In genomic region chr7:151406886-151407583, GRCh38 we compare ENCODE assay signal across 19 cellular contexts. TPM values are rescaled to one million over a fixed set of nuclear protein-coding genes. Genes with fewer than 3 reads are reported as not detected.
"Had no signal": no experiment of that assay in that cellular context is flagged by ENCODE, and none has a peak within 500 bp of the region (broad histone marks: within the 10 kb centered on the region; RNA-seq: fewer than 3 reads in every experiment).

No MANE protein-coding gene starts in this region.

- DNase-seq: activated CD4-positive, alpha-beta memory T cell treated with anti-CD3 and anti-CD28 coated beads, Interleukin-2, amount 10 ng/mL, durations not matched to agents 7 days and 5 days; activated CD4-positive, alpha-beta T cell treated with anti-CD3 and anti-CD28 coated beads for 36 hours; activated CD8-positive, alpha-beta memory T cell treated with anti-CD3 and anti-CD28 coated beads, Interleukin-2, amount 50 U/mL, for 4 hours; activated gamma-delta T cell treated with Interleukin-2 at 50 U/mL for 16 hours; activated naive CD8-positive, alpha-beta T cell treated with anti-CD3 and anti-CD28 coated beads for 36 hours; activated T-cell treated with anti-CD3 and anti-CD28 coated beads, Interleukin-2, amount 50 U/mL, for 72 hours; dorsolateral prefrontal cortex; foreskin melanocyte; heart right ventricle; islet precursor cell; left ventricle myocardium inferior; mesenchymal stem cell; stimulated activated CD4-positive, alpha-beta T cell treated with anti-CD3 and anti-CD28 coated beads, Interleukin-2, amount 100 ng/mL, for 24 hours; stimulated activated naive CD4-positive, alpha-beta T cell; T1000; upper lobe of right lung had no signal

- H3K27ac Mint-ChIP-seq: activated CD4-positive, alpha-beta memory T cell treated with anti-CD3 and anti-CD28 coated beads, Interleukin-2, amount 10 ng/mL, durations not matched to agents 7 days and 5 days; activated CD4-positive, alpha-beta T cell treated with anti-CD3 and anti-CD28 coated beads for 36 hours; activated naive CD8-positive, alpha-beta T cell treated with anti-CD3 and anti-CD28 coated beads for 36 hours; activated T-cell treated with anti-CD3 and anti-CD28 coated beads, Interleukin-2, amount 50 U/mL, for 72 hours had no signal

- H3K36me3 ChIP-seq: heart right ventricle, left ventricle myocardium inferior, prostate gland, right lobe of liver, upper lobe of right lung had no signal

- H3K9me3 Mint-ChIP-seq: activated CD4-positive, alpha-beta memory T cell treated with anti-CD3 and anti-CD28 coated beads, Interleukin-2, amount 10 ng/mL, durations not matched to agents 7 days and 5 days; activated naive CD8-positive, alpha-beta T cell treated with anti-CD3 and anti-CD28 coated beads for 36 hours; activated T-cell treated with anti-CD3 and anti-CD28 coated beads, Interleukin-2, amount 50 U/mL, for 72 hours had no signal

- FAIRE-seq: endothelial cell of umbilical vein had no signal

- H3K36me3 Mint-ChIP-seq: activated naive CD8-positive, alpha-beta T cell treated with anti-CD3 and anti-CD28 coated beads for 36 hours had no signal

- ATAC-seq: activated CD4-positive, alpha-beta T cell treated with anti-CD3 and anti-CD28 coated beads for 36 hours; activated T-cell treated with anti-CD3 and anti-CD28 coated beads, Interleukin-2, amount 50 U/mL, for 72 hours; heart right ventricle; right lobe of liver; upper lobe of right lung had no signal

- H3K4me3 ChIP-seq: heart right ventricle, left ventricle myocardium inferior, prostate gland, right lobe of liver, upper lobe of right lung had no signal

- H3K4me3 Mint-ChIP-seq: activated CD4-positive, alpha-beta memory T cell treated with anti-CD3 and anti-CD28 coated beads, Interleukin-2, amount 10 ng/mL, durations not matched to agents 7 days and 5 days; activated CD4-positive, alpha-beta T cell treated with anti-CD3 and anti-CD28 coated beads for 36 hours; activated naive CD8-positive, alpha-beta T cell treated with anti-CD3 and anti-CD28 coated beads for 36 hours; activated T-cell treated with anti-CD3 and anti-CD28 coated beads, Interleukin-2, amount 50 U/mL, for 72 hours had no signal

RNA-seq across cellular contexts. Expression of gene WDR86, which starts 2.8 kb away (rescaled TPM):
- total RNA-seq: activated CD4-positive, alpha-beta T cell treated with anti-CD3 and anti-CD28 coated beads for 36 hours; activated naive CD8-positive, alpha-beta T cell treated with anti-CD3 and anti-CD28 coated beads for 36 hours; endothelial cell of umbilical vein had no signal

RNA-seq across cellular contexts. Expression of gene CRYGN, which starts 32.9 kb away (rescaled TPM):
- total RNA-seq: endothelial cell of umbilical vein, prostate gland, right lobe of liver, upper lobe of right lung had no signal
